In the genomic region with DNA sequence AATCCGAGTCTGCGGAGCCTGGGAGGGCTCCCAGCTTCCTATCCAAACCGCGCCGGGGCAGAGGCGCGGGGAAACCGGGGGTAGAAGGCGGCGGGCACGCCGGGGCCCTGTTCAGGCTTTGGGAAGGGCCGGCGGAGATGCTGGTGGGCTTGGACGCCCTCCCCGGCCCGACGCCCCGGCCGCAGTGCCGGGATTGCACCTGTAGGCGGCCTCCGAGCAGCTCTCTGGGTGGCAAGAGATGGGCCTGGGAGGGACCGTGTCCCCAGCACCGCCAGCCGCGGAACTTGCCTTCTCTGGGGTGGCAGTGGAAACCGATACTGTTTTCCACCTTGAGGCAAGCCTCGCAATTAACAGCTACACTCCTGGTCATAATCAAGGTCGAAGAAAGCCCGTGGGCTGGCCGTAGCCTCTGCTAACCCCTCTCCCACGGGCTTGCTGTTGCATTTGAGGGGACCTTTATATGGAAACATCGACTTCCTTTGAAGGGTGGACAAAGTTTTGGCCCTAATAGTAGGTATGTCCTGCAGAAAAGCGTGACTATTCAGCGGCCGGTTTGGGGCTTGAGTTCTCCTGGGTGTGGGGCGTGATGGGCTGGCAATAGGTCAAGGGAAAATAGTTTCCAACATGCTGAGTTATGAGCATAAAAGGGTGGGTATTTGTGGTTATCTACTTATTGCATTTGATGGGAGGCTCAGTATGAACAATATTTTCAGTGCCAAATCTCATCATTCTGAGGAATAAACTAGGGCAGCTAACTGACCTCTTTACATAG, we compare ENCODE assay signal across 8 cellular contexts. TPM values are rescaled to one million over a fixed set of nuclear protein-coding genes. Genes with fewer than 3 reads are reported as not detected.
A peak's percentile ranks its signal among the peaks of the same experiment; 100 is the strongest.
DNase-seq lines count a peak whose midpoint lies in the region; ATAC-seq, FAIRE-seq and TF ChIP-seq lines count a peak whose summit lies in the region.

No MANE protein-coding gene starts in this region.

- H3K79me2 ChIP-seq in neural cell (replicated peaks; ENCODE audit: insufficient read depth, low read length) = peaks cover 13% of the 10 kb centered on the region

- no peaks in the 10 kb centered on the region for H3K9me2 ChIP-seq in neural cell (ENCODE audit: insufficient read depth, low read length)

- CTCF ChIA-PET in Calu3 (lab: Charles Lee) = interaction anchor here (1.1 to 2.1 kb wide), 5 partner anchors 25 to 592 kb away, joined by 3 to 16 read pairs (median 3); no protein-coding TSS in a partner anchor

- DNase-seq in Calu3 = peak; percentile 85
- DNase-seq in NCI-H524 (lab: John Stamatoyannopoulos, UW) = peak; percentile 58 to 83
- peak; percentile 52 to 65 for DNase-seq in activated T-cell treated with anti-CD3 and anti-CD28 coated beads, Interleukin-2, amount 50 U/mL, for 48 hours
- peak; percentile 71 to 75 for DNase-seq in frontal cortex (ENCODE audit: low spot score in 2 of 2)
- DNase-seq in NCI-H2107 (lab: John Stamatoyannopoulos, UW) = no peak

- peak overlapping the region; percentile 61 for H3K9ac ChIP-seq in neural cell (ENCODE audit: low read length)

- peak; percentile 34 for TF ChIP-seq RAD21 in neural cell (conservative IDR thresholded peaks at IDR 0.05)

- intact Hi-C loops in Calu3 (cut with micrococcal nuclease; ENCODE audit: unreplicated experiment) = loop anchor here (2.0 to 10.0 kb wide), 5 partner anchors 186 to 870 kb away; no protein-coding TSS in a partner anchor

- peaks cover 63% of the 10 kb centered on the region for H3K36me3 Mint-ChIP-seq in Calu3 (ENCODE audit: insufficient read depth, unreplicated experiment)

- H4K20me1 ChIP-seq in neural cell (ENCODE audit: insufficient read depth) = no peaks in the 10 kb centered on the region

- H3K9me3 ChIP-seq in neural cell (ENCODE audit: low read length) = no peaks in the 10 kb centered on the region

- BruUV-seq in Calu3 (replicated peaks; lab: Mats Ljungman, UMichigan) = TSS peak; percentile 77

- no peak overlapping the region for H3K4me2 ChIP-seq in neural cell (ENCODE audit: low read length)

- TF ChIP-seq CTCF in Calu3 (IDR thresholded peaks at IDR 0.05; ENCODE audit: unreplicated experiment) (peak; percentile 86), neural cell (IDR thresholded peaks at IDR 0.05; ENCODE audit: poor library complexity, severe bottlenecking) (peak; percentile 56)

- ATAC-seq in GM19351 (IDR thresholded peaks at IDR 0.05; ENCODE audit: unreplicated experiment) (peak; percentile 34), HG03354 (IDR thresholded peaks at IDR 0.05; ENCODE audit: poor library complexity, severe bottlenecking, unreplicated experiment) (peak; percentile 59)

- peaks cover 38% of the 10 kb centered on the region for H3K27me3 ChIP-seq in neural cell (ENCODE audit: insufficient read depth, low read depth, low read length)

- H2AFZ ChIP-seq in neural cell (ENCODE audit: low read depth, low read length) = no peak overlapping the region

- no peak for FAIRE-seq in frontal cortex (lab: Jason Lieb, UNC)

- H3K27ac Mint-ChIP-seq in Calu3 (ENCODE audit: unreplicated experiment) = peak overlapping the region; percentile 72

- no peaks in the 10 kb centered on the region for H3K36me3 ChIP-seq in neural cell (ENCODE audit: insufficient read depth, low read length)

- no peaks in the 10 kb centered on the region for H3K27me3 Mint-ChIP-seq in Calu3 (ENCODE audit: unreplicated experiment)

- peaks cover 19% of the 10 kb centered on the region for H3K4me1 Mint-ChIP-seq in Calu3 (ENCODE audit: low read depth, unreplicated experiment)

- H3K4me3 ChIP-seq in neural cell (ENCODE audit: low read length) = peak overlapping the region; percentile 86

- no peaks in the 10 kb centered on the region for H3K9me3 Mint-ChIP-seq in Calu3 (ENCODE audit: low read depth, unreplicated experiment)

- H3K4me3 Mint-ChIP-seq in Calu3 (ENCODE audit: low read depth, unreplicated experiment) = peak overlapping the region; percentile 82

- H3K27ac ChIP-seq in neural cell (ENCODE audit: low read length) = no peak overlapping the region

- H3F3A ChIP-seq in neural cell (ENCODE audit: insufficient read depth, low read length, poor library complexity, severe bottlenecking) = no peaks in the 10 kb centered on the region

- TF ChIP-seq EP300 in neural cell (conservative IDR thresholded peaks at IDR 0.05; ENCODE audit: poor library complexity, severe bottlenecking) = no peak

TF ChIP-seq in neural cell, 6 proteins besides CTCF, POLR2A, EP300 and RAD21:
- TF ChIP-seq, protein P1, sequence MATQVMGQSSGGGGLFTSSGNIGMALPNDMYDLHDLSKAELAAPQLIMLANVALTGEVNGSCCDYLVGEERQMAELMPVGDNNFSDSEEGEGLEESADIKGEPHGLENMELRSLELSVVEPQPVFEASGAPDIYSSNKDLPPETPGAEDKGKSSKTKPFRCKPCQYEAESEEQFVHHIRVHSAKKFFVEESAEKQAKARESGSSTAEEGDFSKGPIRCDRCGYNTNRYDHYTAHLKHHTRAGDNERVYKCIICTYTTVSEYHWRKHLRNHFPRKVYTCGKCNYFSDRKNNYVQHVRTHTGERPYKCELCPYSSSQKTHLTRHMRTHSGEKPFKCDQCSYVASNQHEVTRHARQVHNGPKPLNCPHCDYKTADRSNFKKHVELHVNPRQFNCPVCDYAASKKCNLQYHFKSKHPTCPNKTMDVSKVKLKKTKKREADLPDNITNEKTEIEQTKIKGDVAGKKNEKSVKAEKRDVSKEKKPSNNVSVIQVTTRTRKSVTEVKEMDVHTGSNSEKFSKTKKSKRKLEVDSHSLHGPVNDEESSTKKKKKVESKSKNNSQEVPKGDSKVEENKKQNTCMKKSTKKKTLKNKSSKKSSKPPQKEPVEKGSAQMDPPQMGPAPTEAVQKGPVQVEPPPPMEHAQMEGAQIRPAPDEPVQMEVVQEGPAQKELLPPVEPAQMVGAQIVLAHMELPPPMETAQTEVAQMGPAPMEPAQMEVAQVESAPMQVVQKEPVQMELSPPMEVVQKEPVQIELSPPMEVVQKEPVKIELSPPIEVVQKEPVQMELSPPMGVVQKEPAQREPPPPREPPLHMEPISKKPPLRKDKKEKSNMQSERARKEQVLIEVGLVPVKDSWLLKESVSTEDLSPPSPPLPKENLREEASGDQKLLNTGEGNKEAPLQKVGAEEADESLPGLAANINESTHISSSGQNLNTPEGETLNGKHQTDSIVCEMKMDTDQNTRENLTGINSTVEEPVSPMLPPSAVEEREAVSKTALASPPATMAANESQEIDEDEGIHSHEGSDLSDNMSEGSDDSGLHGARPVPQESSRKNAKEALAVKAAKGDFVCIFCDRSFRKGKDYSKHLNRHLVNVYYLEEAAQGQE (IDR thresholded peaks at IDR 0.05; ENCODE audit: borderline replicate concordance) = no peak
- no peak for TF ChIP-seq MXI1 (conservative IDR thresholded peaks at IDR 0.05; ENCODE audit: poor library complexity, severe bottlenecking)

RNA-seq across cellular contexts. Expression of a gene that starts 1.1 kb away (rescaled TPM):
- 156 and 245 TPM in 2 replicates for total RNA-seq in Calu3 (2022)
- 20.0 TPM for total RNA-seq in frontal cortex
- polyA plus RNA-seq in neural cell = 9.0 and 10.2 TPM in 2 replicates
- 19.9 and 23.1 TPM in 2 replicates for polyA minus RNA-seq in neural cell
